ENCODE assay signal across 17 cellular contexts in the genomic region with DNA sequence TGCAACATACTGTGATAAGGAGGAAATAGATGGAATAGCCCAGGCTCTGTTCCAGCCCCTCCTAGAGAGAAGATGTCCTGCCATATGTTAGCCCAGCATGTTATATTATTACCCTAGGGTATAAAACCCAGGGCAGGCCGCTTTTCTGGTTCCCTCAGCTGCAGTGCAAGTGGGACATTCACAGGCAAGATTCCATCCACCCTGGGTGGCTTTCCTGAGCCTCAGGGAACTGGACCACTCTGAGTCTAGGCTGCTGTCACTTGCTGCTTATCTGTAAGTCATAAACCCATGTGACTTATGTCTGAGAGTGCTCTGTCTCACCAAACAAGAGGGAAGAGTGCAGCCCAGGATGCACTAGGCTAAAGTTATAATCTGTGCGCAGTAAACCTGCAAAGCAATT.
DNase-seq lines count a peak whose midpoint lies in the region; ATAC-seq and TF ChIP-seq lines count a peak whose summit lies in the region.
"Had no signal": no experiment of that assay in that cellular context is flagged by ENCODE, and none has a peak within 500 bp of the region (broad histone marks: within the 10 kb centered on the region; RNA-seq: fewer than 3 reads in every experiment).

No MANE protein-coding gene starts in this region.

- peak overlapping the region in 1 of 2 donors; percentile 71 for H3K27ac Mint-ChIP-seq in stimulated activated naive CD8-positive, alpha-beta T cell treated with anti-CD3 and anti-CD28 coated beads, Interleukin-15, amount 100 ng/mL, for 72 hours
- peak overlapping the region; percentile 39 for H3K27ac Mint-ChIP-seq in glutamatergic neuron (ENCODE audit: unreplicated experiment)
- H3K27ac Mint-ChIP-seq: CD4-positive, alpha-beta T cell; IgD-negative memory B cell had no signal

- H3K4me1 ChIP-seq in testis: no peaks in the 10 kb centered on the region
- H3K4me1 ChIP-seq in ascending aorta: no peaks in the 10 kb centered on the region
- H3K4me1 ChIP-seq: Caco-2, HAP-1 had no signal

- 89 to 96% methylated on average over 2 of the region's 2 CpGs for WGBS in testis, 2 donors

- H3K36me3 ChIP-seq in testis (ENCODE audit: low read depth, missing control alignments): no peaks in the 10 kb centered on the region
- H3K36me3 ChIP-seq in ascending aorta: no peaks in the 10 kb centered on the region
- H3K36me3 ChIP-seq: HAP-1 had no signal

- H3K27me3 ChIP-seq in testis: no peaks in the 10 kb centered on the region
- H3K27me3 ChIP-seq in ascending aorta: no peaks in the 10 kb centered on the region

- no peak for DNase-seq in stimulated activated naive CD8-positive, alpha-beta T cell treated with anti-CD3 and anti-CD28 coated beads, Interleukin-15, amount 100 ng/mL, for 72 hours
- DNase-seq in stimulated activated naive CD8-positive, alpha-beta T cell treated with anti-CD3 and anti-CD28 coated beads, Interleukin-15, Interleukin-2, amounts not matched to agents 100 U/mL and 50 U/mL, for 24 hours: no peak
- DNase-seq in NCI-H69 (lab: John Stamatoyannopoulos, UW) (peak; percentile 36), glutamatergic neuron (no peak), testis (no peak), SHP77 (lab: John Stamatoyannopoulos, UW) (no peak), ascending aorta (ENCODE audit: low spot score in 2 of 2) (no peak), SHP77 treated with DMSO at 0.1 percent for 48 hours (lab: John Stamatoyannopoulos, UW) (no peak)
- DNase-seq: 8988T; Caco-2; CD4-positive, alpha-beta T cell; DMS79 treated with DMSO at 0.1 percent for 48 hours had no signal

- no peak for TF ChIP-seq POLR2A in testis (IDR thresholded peaks at IDR 0.05)

- H3K9me3 ChIP-seq in testis (no peaks in the 10 kb centered on the region), ascending aorta (no peaks in the 10 kb centered on the region)
- H3K9me3 ChIP-seq: Caco-2, HAP-1 had no signal

- TF ChIP-seq CTCF in glutamatergic neuron (IDR thresholded peaks at IDR 0.05; ENCODE audit: partially characterized antibody, unreplicated experiment) (no peak), testis (IDR thresholded peaks at IDR 0.05) (no peak), ascending aorta (IDR thresholded peaks at IDR 0.05) (no peak)

- no peaks in the 10 kb centered on the region for H3K9me3 Mint-ChIP-seq in stimulated activated naive CD8-positive, alpha-beta T cell treated with anti-CD3 and anti-CD28 coated beads, Interleukin-15, amount 100 ng/mL, for 72 hours
- no peaks in the 10 kb centered on the region for H3K9me3 Mint-ChIP-seq in glutamatergic neuron (ENCODE audit: unreplicated experiment)

- intact Hi-C loops in testis (cut with DNase I; ENCODE audit: low total_unique reads): no loop called here
- intact Hi-C loops in ascending aorta (cut with DNase I): no loop called here

- no peaks in the 10 kb centered on the region for H3K36me3 Mint-ChIP-seq in glutamatergic neuron (ENCODE audit: unreplicated experiment)
- H3K36me3 Mint-ChIP-seq: IgD-negative memory B cell had no signal

- H3K4me3 ChIP-seq in testis (no peak overlapping the region), ascending aorta (no peak overlapping the region)
- H3K4me3 ChIP-seq: GM12878, HAP-1 had no signal

- H3K27ac ChIP-seq in testis: no peak overlapping the region
- H3K27ac ChIP-seq in ascending aorta: no peak overlapping the region
- H3K27ac ChIP-seq: C4-2B had no signal

- H3K4me1 Mint-ChIP-seq in stimulated activated naive CD8-positive, alpha-beta T cell treated with anti-CD3 and anti-CD28 coated beads, Interleukin-15, amount 100 ng/mL, for 72 hours: no peaks in the 10 kb centered on the region
- H3K4me1 Mint-ChIP-seq in glutamatergic neuron (ENCODE audit: low read depth, unreplicated experiment): peaks cover 9% of the 10 kb centered on the region
- H3K4me1 Mint-ChIP-seq: IgD-negative memory B cell had no signal

- no peak overlapping the region for H3K4me3 Mint-ChIP-seq in stimulated activated naive CD8-positive, alpha-beta T cell treated with anti-CD3 and anti-CD28 coated beads, Interleukin-15, amount 100 ng/mL, for 72 hours
- H3K4me3 Mint-ChIP-seq in glutamatergic neuron (ENCODE audit: unreplicated experiment): no peak overlapping the region
- H3K4me3 Mint-ChIP-seq: CD4-positive, alpha-beta T cell; IgD-negative memory B cell had no signal

- ATAC-seq in stimulated activated naive CD8-positive, alpha-beta T cell treated with anti-CD3 and anti-CD28 coated beads, Interleukin-15, amount 100 ng/mL, for 72 hours: peak; percentile 12
- ATAC-seq in stimulated activated naive CD8-positive, alpha-beta T cell treated with anti-CD3 and anti-CD28 coated beads, Interleukin-15, Interleukin-2, amounts not matched to agents 100 U/mL and 50 U/mL, for 24 hours: no peak
- ATAC-seq: GM12878, HepG2 had no signal

- no peaks in the 10 kb centered on the region for H3K27me3 Mint-ChIP-seq in stimulated activated naive CD8-positive, alpha-beta T cell treated with anti-CD3 and anti-CD28 coated beads, Interleukin-15, amount 100 ng/mL, for 72 hours
- H3K27me3 Mint-ChIP-seq in glutamatergic neuron (ENCODE audit: unreplicated experiment): no peaks in the 10 kb centered on the region
- H3K27me3 Mint-ChIP-seq: CD4-positive, alpha-beta T cell; IgD-negative memory B cell had no signal
